ENCODE assay signal across 1 cellular context in the genomic region with DNA sequence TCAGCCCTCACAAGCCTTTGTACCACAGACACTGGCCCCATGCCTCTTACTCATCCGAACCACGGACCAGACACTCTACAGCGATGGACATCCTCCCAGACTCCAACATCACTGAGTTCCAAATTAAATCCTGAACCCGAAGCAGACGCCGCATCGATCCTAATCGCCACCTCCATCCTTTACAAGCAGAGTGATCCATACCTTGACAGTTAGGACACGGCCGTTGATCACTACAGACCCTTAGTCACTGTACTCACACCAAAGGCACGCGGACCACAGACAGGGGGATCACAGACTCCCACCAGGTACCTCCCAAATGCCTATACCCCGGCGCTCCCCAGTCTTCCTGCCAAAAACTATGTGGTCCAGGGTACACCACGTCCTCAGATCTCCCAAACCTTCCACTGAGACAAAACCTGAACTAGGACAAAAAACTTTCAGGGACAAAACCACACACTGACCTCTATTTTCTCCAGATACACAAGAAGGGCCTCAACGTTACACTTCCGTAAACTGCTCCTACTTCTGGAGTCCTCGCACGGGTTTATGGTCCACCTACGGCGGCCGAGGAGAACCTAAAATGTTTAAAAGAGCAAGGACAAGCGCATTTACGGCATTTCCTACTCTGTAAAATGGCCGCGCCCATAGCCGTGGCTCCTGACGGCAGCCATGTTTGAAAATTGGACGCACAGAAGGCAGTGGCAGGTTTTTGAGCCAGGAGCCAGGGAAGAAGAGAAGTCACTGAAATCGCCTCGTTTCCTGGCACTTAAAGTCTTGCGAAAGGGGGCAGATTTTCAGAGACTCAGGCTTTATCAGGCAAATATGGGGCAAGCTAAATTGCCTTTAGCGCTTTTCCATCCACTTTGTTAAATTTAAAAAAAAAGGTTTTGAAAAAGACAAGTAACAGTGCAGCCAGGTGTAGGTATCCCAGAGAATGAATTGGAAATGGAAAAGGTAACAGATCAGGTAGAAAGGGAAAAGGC.
TF ChIP-seq lines count a peak whose summit lies in the region.

A gene (minus strand): TSS at position 532 of the 983 bp plus-strand sequence. CDS start 12,480 bp downstream, outside the sequence.

TF ChIP-seq in K562, 482 proteins besides CTCF, POLR2A, EP300 and RAD21 (continued from another document and continues in another):
- TF ChIP-seq, protein P1, sequence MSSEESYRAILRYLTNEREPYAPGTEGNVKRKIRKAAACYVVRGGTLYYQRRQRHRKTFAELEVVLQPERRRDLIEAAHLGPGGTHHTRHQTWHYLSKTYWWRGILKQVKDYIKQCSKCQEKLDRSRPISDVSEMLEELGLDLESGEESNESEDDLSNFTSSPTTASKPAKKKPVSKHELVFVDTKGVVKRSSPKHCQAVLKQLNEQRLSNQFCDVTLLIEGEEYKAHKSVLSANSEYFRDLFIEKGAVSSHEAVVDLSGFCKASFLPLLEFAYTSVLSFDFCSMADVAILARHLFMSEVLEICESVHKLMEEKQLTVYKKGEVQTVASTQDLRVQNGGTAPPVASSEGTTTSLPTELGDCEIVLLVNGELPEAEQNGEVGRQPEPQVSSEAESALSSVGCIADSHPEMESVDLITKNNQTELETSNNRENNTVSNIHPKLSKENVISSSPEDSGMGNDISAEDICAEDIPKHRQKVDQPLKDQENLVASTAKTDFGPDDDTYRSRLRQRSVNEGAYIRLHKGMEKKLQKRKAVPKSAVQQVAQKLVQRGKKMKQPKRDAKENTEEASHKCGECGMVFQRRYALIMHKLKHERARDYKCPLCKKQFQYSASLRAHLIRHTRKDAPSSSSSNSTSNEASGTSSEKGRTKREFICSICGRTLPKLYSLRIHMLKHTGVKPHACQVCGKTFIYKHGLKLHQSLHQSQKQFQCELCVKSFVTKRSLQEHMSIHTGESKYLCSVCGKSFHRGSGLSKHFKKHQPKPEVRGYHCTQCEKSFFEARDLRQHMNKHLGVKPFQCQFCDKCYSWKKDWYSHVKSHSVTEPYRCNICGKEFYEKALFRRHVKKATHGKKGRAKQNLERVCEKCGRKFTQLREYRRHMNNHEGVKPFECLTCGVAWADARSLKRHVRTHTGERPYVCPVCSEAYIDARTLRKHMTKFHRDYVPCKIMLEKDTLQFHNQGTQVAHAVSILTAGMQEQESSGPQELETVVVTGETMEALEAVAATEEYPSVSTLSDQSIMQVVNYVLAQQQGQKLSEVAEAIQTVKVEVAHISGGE (CRISPR knock-in tag; IDR thresholded peaks at IDR 0.05), result peak in 1 of 3 experiments; percentile 69; a peak in 2 of 6 replicates
- TF ChIP-seq SRSF1 (IDR thresholded peaks at IDR 0.05; ENCODE audit: low read depth, low read length) (no peak), MYBL2 (IDR thresholded peaks at IDR 0.05; ENCODE audit: low read depth) (peak; percentile 63; the same call in 1 of the 2 replicates), MYBL2 (CRISPR knock-in tag; IDR thresholded peaks at IDR 0.05; ENCODE audit: borderline replicate concordance) (no peak), TEAD2 (tag; IDR thresholded peaks at IDR 0.05) (no peak), ZKSCAN3 (CRISPR knock-in tag; IDR thresholded peaks at IDR 0.05) (no peak), MTA2 (IDR thresholded peaks at IDR 0.05; ENCODE audit: low read depth) (no peak), NRF1 (conservative IDR thresholded peaks at IDR 0.05 in 1 of 2, IDR thresholded peaks at IDR 0.05 in 1 of 2) (0 out of 4 replicates have a peak, but pooled peaks of 1 of the 2 experiments have one; percentile 22), YY1 (IDR thresholded peaks at IDR 0.05; ENCODE audit: borderline replicate concordance in 1 of 3, control insufficient read depth in 1 of 3, extremely low read depth in 1 of 3, insufficient read depth in 3 of 3, insufficient read length in 1 of 3, insufficient replicate concordance in 2 of 3, low read depth in 1 of 3, low read length in 2 of 3) (peak; percentile 96 to 100 (median 100)), POLR3A (IDR thresholded peaks at IDR 0.05; ENCODE audit: borderline replicate concordance, extremely low read depth, insufficient read depth, insufficient read length) (no peak), SNIP1 (IDR thresholded peaks at IDR 0.05; ENCODE audit: low read depth) (no peak), KLF1 (tag; IDR thresholded peaks at IDR 0.05) (0 out of 2 replicates have a peak, but pooled peaks have one; percentile 20), CXXC5 (CRISPR knock-in tag; IDR thresholded peaks at IDR 0.05) (peak; percentile 65), TCF3 (CRISPR knock-in tag; IDR thresholded peaks at IDR 0.05) (0 out of 2 replicates have a peak, but pooled peaks have one; percentile 27), NR2C1 (IDR thresholded peaks at IDR 0.05) (peak; percentile 85), NR2C1 (tag; IDR thresholded peaks at IDR 0.05) (peak; percentile 68), SIN3B (IDR thresholded peaks at IDR 0.05; ENCODE audit: low read depth) (peak; percentile 31; the same call in 1 of the 2 replicates), RCOR1 (IDR thresholded peaks at IDR 0.05; ENCODE audit: borderline replicate concordance in 1 of 2, low read depth in 2 of 2, low read length in 2 of 2) (no peak), TEAD1 (CRISPR knock-in tag; IDR thresholded peaks at IDR 0.05) (peak; percentile 42 to 43; a peak in 2 of 4 replicates), LCOR (CRISPR knock-in tag; IDR thresholded peaks at IDR 0.05) (peak; percentile 87; the same call in 1 of the 2 replicates), GABPA (tag; conservative IDR thresholded peaks at IDR 0.05; ENCODE audit: low read depth) (peak; percentile 51), ELF2 (CRISPR knock-in tag; IDR thresholded peaks at IDR 0.05) (peak; percentile 85), ATF1 (CRISPR knock-in tag; IDR thresholded peaks at IDR 0.05) (no peak), ATF1 (tag; IDR thresholded peaks at IDR 0.05) (peak; percentile 32; the same call in 1 of the 2 replicates), FOXJ2 (tag; IDR thresholded peaks at IDR 0.05) (peak; percentile 76), NR2C2 (CRISPR knock-in tag; IDR thresholded peaks at IDR 0.05) (no peak), NR2C2 (tag; IDR thresholded peaks at IDR 0.05) (peak; percentile 61; the same call in 1 of the 2 replicates), JUNB (CRISPR knock-in tag; conservative IDR thresholded peaks at IDR 0.05) (no peak), SAP30 (IDR thresholded peaks at IDR 0.05; ENCODE audit: borderline replicate concordance, insufficient read depth, low read depth, low read length, poor library complexity, severe bottlenecking) (peak; percentile 96), TAL1 (IDR thresholded peaks at IDR 0.05) (no peak), ZNF134 (CRISPR knock-in tag; conservative IDR thresholded peaks at IDR 0.05) (no peak), ATF7 (IDR thresholded peaks at IDR 0.05) (peak; percentile 34; the same call in 1 of the 2 replicates)
- TF ChIP-seq, protein P2, sequence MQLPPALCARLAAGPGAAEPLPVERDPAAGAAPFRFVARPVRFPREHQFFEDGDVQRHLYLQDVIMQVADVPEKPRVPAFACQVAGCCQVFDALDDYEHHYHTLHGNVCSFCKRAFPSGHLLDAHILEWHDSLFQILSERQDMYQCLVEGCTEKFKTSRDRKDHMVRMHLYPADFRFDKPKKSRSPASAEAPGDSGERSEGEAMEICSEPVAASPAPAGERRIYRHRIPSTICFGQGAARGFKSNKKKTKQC (CRISPR knock-in tag; IDR thresholded peaks at IDR 0.05), result peak; percentile 69; the same call in 1 of the 2 replicates
- TF ChIP-seq, protein P3, sequence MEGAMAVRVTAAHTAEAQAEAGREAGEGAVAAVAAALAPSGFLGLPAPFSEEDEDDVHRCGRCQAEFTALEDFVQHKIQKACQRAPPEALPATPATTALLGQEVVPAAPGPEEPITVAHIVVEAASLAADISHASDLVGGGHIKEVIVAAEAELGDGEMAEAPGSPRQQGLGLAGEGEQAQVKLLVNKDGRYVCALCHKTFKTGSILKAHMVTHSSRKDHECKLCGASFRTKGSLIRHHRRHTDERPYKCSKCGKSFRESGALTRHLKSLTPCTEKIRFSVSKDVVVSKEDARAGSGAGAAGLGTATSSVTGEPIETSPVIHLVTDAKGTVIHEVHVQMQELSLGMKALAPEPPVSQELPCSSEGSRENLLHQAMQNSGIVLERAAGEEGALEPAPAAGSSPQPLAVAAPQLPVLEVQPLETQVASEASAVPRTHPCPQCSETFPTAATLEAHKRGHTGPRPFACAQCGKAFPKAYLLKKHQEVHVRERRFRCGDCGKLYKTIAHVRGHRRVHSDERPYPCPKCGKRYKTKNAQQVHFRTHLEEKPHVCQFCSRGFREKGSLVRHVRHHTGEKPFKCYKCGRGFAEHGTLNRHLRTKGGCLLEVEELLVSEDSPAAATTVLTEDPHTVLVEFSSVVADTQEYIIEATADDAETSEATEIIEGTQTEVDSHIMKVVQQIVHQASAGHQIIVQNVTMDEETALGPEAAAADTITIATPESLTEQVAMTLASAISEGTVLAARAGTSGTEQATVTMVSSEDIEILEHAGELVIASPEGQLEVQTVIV (CRISPR knock-in tag; IDR thresholded peaks at IDR 0.05; ENCODE audit: borderline replicate concordance), result peak; percentile 78; the same call in 1 of the 2 replicates
- TF ChIP-seq, protein P4, sequence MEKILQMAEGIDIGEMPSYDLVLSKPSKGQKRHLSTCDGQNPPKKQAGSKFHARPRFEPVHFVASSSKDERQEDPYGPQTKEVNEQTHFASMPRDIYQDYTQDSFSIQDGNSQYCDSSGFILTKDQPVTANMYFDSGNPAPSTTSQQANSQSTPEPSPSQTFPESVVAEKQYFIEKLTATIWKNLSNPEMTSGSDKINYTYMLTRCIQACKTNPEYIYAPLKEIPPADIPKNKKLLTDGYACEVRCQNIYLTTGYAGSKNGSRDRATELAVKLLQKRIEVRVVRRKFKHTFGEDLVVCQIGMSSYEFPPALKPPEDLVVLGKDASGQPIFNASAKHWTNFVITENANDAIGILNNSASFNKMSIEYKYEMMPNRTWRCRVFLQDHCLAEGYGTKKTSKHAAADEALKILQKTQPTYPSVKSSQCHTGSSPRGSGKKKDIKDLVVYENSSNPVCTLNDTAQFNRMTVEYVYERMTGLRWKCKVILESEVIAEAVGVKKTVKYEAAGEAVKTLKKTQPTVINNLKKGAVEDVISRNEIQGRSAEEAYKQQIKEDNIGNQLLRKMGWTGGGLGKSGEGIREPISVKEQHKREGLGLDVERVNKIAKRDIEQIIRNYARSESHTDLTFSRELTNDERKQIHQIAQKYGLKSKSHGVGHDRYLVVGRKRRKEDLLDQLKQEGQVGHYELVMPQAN (IDR thresholded peaks at IDR 0.05; ENCODE audit: borderline replicate concordance), result peak; percentile 42; the same call in 1 of the 2 replicates
- TF ChIP-seq, protein P5, sequence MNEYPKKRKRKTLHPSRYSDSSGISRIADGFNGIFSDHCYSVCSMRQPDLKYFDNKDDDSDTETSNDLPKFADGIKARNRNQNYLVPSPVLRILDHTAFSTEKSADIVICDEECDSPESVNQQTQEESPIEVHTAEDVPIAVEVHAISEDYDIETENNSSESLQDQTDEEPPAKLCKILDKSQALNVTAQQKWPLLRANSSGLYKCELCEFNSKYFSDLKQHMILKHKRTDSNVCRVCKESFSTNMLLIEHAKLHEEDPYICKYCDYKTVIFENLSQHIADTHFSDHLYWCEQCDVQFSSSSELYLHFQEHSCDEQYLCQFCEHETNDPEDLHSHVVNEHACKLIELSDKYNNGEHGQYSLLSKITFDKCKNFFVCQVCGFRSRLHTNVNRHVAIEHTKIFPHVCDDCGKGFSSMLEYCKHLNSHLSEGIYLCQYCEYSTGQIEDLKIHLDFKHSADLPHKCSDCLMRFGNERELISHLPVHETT (CRISPR knock-in tag; conservative IDR thresholded peaks at IDR 0.05 in 1 of 2, IDR thresholded peaks at IDR 0.05 in 1 of 2), result 0 out of 4 replicates have a peak, but pooled peaks of 1 of the 2 experiments have one; percentile 71
